In genomic region chr9:37127018-37127417, GRCh38 we compare ENCODE assay signal across 25 cellular contexts.
"Had no signal": no experiment of that assay in that cellular context is flagged by ENCODE, and none has a peak within 500 bp of the region (broad histone marks: within the 10 kb centered on the region; RNA-seq: fewer than 3 reads in every experiment).

No MANE protein-coding gene starts in this region.

- H3K27me3 ChIP-seq: breast epithelium, colonic mucosa had no signal

- H3K9me3 Mint-ChIP-seq: activated naive CD4-positive, alpha-beta T cell treated with anti-CD3 and anti-CD28 coated beads, Interleukin-2, amount 50 U/mL, for 24 hours; activated T-cell treated with anti-CD3 and anti-CD28 coated beads, Interleukin-2, amount 50 U/mL, for 24 hours; activated T-helper 1 cell treated with anti-CD3 and anti-CD28 coated beads, Interleukin-12 subunit alpha, Interleukin-12 subunit beta, Interleukin-2, Interleukin-4 antibody, amounts not matched to agents 30 ng/mL and 10 ng/mL and 1 ng/mL, durations not matched to agents 14 hours and 24 hours and 36 hours; T-cell had no signal

- H3K9me3 ChIP-seq: breast epithelium, colonic mucosa had no signal

- H3K4me3 Mint-ChIP-seq: activated CD4-positive, alpha-beta T cell treated with anti-CD3 and anti-CD28 coated beads for 36 hours; activated CD8-positive, alpha-beta memory T cell treated with anti-CD3 and anti-CD28 coated beads, Interleukin-2, amount 10 ng/mL, durations not matched to agents 7 days and 5 days; activated naive CD4-positive, alpha-beta T cell treated with anti-CD3 and anti-CD28 coated beads, Interleukin-2, amount 50 U/mL, for 24 hours; activated T-cell treated with anti-CD3 and anti-CD28 coated beads, Interleukin-2, amount 50 U/mL, for 24 hours; activated T-helper 1 cell treated with anti-CD3 and anti-CD28 coated beads, Interleukin-12 subunit alpha, Interleukin-12 subunit beta, Interleukin-2, Interleukin-4 antibody, amounts not matched to agents 30 ng/mL and 10 ng/mL and 1 ng/mL, durations not matched to agents 14 hours and 24 hours and 36 hours; T-cell had no signal

- H3K4me3 ChIP-seq: breast epithelium, colonic mucosa had no signal

- H3K27ac ChIP-seq: breast epithelium, colonic mucosa, VCaP had no signal

- DNase-seq: activated CD4-positive, alpha-beta T cell treated with anti-CD3 and anti-CD28 coated beads for 36 hours; activated CD4-positive, alpha-beta T cell treated with anti-CD3 and anti-CD28 coated beads, Interleukin-2, amount 50 U/mL, for 4 hours; activated CD8-positive, alpha-beta memory T cell treated with anti-CD3 and anti-CD28 coated beads, Interleukin-2, amount 10 ng/mL, durations not matched to agents 7 days and 5 days; activated effector memory CD4-positive, alpha-beta T cell treated with Interleukin-2 at 50 U/mL for 16 hours; activated naive CD4-positive, alpha-beta T cell; activated T-cell treated with anti-CD3 and anti-CD28 coated beads, Interleukin-2, amount 50 U/mL, for 24 hours; aorta; caudate nucleus; colonic mucosa; Kasumi-1; NCI-H1092; NCI-H1417; NCI-H1694 treated with DMSO at 0.1 percent for 48 hours; NCI-H2029 treated with DMSO at 0.1 percent for 48 hours; NCI-H446; NCI-H524; SIG-M5; T-cell; T-helper 2 cell; T1000 had no signal

- ATAC-seq: activated CD8-positive, alpha-beta memory T cell treated with anti-CD3 and anti-CD28 coated beads, Interleukin-2, amount 10 ng/mL, durations not matched to agents 7 days and 5 days; T-cell had no signal

- H3K27ac Mint-ChIP-seq: activated CD4-positive, alpha-beta T cell treated with anti-CD3 and anti-CD28 coated beads for 36 hours; activated CD8-positive, alpha-beta memory T cell treated with anti-CD3 and anti-CD28 coated beads, Interleukin-2, amount 10 ng/mL, durations not matched to agents 7 days and 5 days; activated naive CD4-positive, alpha-beta T cell treated with anti-CD3 and anti-CD28 coated beads, Interleukin-2, amount 50 U/mL, for 24 hours; activated T-cell treated with anti-CD3 and anti-CD28 coated beads, Interleukin-2, amount 50 U/mL, for 24 hours; activated T-helper 1 cell treated with anti-CD3 and anti-CD28 coated beads, Interleukin-12 subunit alpha, Interleukin-12 subunit beta, Interleukin-2, Interleukin-4 antibody, amounts not matched to agents 30 ng/mL and 10 ng/mL and 1 ng/mL, durations not matched to agents 14 hours and 24 hours and 36 hours; T-cell had no signal

- H3K36me3 ChIP-seq: breast epithelium, colonic mucosa had no signal

- H3K4me1 ChIP-seq: breast epithelium, colonic mucosa had no signal

- FAIRE-seq: TTC549 had no signal

- H3K27me3 Mint-ChIP-seq: activated CD4-positive, alpha-beta T cell treated with anti-CD3 and anti-CD28 coated beads for 36 hours; activated CD8-positive, alpha-beta memory T cell treated with anti-CD3 and anti-CD28 coated beads, Interleukin-2, amount 10 ng/mL, durations not matched to agents 7 days and 5 days; activated naive CD4-positive, alpha-beta T cell treated with anti-CD3 and anti-CD28 coated beads, Interleukin-2, amount 50 U/mL, for 24 hours; activated T-cell treated with anti-CD3 and anti-CD28 coated beads, Interleukin-2, amount 50 U/mL, for 24 hours; T-cell had no signal
